ENCODE assay signal across 22 cellular contexts in genomic region chr19:8089664-8090601, GRCh38. TPM values are rescaled to one million over a fixed set of nuclear protein-coding genes. Genes with fewer than 3 reads are reported as not detected.
"Had no signal": no experiment of that assay in that cellular context is flagged by ENCODE, and none has a peak within 500 bp of the region (broad histone marks: within the 10 kb centered on the region; RNA-seq: fewer than 3 reads in every experiment).

No MANE protein-coding gene starts in this region.

- DNase-seq: activated CD4-positive, alpha-beta memory T cell treated with anti-CD3 and anti-CD28 coated beads, Interleukin-2, amount 10 ng/mL, durations not matched to agents 7 days and 5 days; activated CD4-positive, alpha-beta T cell treated with anti-CD3 and anti-CD28 coated beads for 4 hours; activated CD4-positive, CD25-positive, alpha-beta regulatory T cell; activated gamma-delta T cell; activated T-cell treated with anti-CD3 and anti-CD28 coated beads, Interleukin-2, amount 50 U/mL, for 72 hours; anterior cingulate cortex; body of pancreas; dermis blood vessel endothelial cell; effector CD8-positive, alpha-beta T cell; foreskin keratinocyte; kidney; pancreas; small intestine; stimulated activated CD4-positive, alpha-beta T cell treated with anti-CD3 and anti-CD28 coated beads, Interleukin-2, amount 100 ng/mL, for 24 hours; SW 1271; T-helper 17 cell had no signal

- H3K9me3 Mint-ChIP-seq: activated naive CD4-positive, alpha-beta T cell treated with anti-CD3 and anti-CD28 coated beads, Interleukin-2, amount 50 U/mL, for 24 hours had no signal

- H3K27me3 Mint-ChIP-seq: activated CD4-positive, alpha-beta memory T cell treated with anti-CD3 and anti-CD28 coated beads, Interleukin-2, amount 10 ng/mL, durations not matched to agents 7 days and 5 days; T-helper 17 cell had no signal

- H3K27ac ChIP-seq: body of pancreas, foreskin keratinocyte, pancreas had no signal

- H3K36me3 ChIP-seq: pancreas had no signal

- ATAC-seq: activated T-cell treated with anti-CD3 and anti-CD28 coated beads, Interleukin-2, amount 50 U/mL, for 72 hours; body of pancreas; foreskin keratinocyte; naive thymus-derived CD8-positive, alpha-beta T cell; pancreas; sciatic nerve; stimulated activated memory B cell treated with anti-CD40 and anti-IgM and Interleukin-4, amounts not matched to agents 10 μg/mL and 1 μg/mL and 100 μg/mL, for 72 hours; T-helper 17 cell had no signal

- H3K4me1 ChIP-seq: body of pancreas, foreskin keratinocyte, pancreas had no signal

- H3K27ac Mint-ChIP-seq: activated CD4-positive, alpha-beta memory T cell treated with anti-CD3 and anti-CD28 coated beads, Interleukin-2, amount 10 ng/mL, durations not matched to agents 7 days and 5 days; activated naive CD4-positive, alpha-beta T cell treated with anti-CD3 and anti-CD28 coated beads, Interleukin-2, amount 50 U/mL, for 24 hours; activated T-cell treated with anti-CD3 and anti-CD28 coated beads, Interleukin-2, amount 50 U/mL, for 72 hours; naive thymus-derived CD8-positive, alpha-beta T cell; stimulated activated memory B cell treated with anti-CD40 and anti-IgM and Interleukin-4, amounts not matched to agents 10 μg/mL and 1 μg/mL and 100 μg/mL, for 72 hours; T-helper 17 cell had no signal

- H3K36me3 Mint-ChIP-seq: activated naive CD4-positive, alpha-beta T cell treated with anti-CD3 and anti-CD28 coated beads, Interleukin-2, amount 50 U/mL, for 24 hours; stimulated activated memory B cell treated with anti-CD40 and anti-IgM and Interleukin-4, amounts not matched to agents 10 μg/mL and 1 μg/mL and 100 μg/mL, for 72 hours had no signal

- H3K4me3 Mint-ChIP-seq: activated CD4-positive, alpha-beta memory T cell treated with anti-CD3 and anti-CD28 coated beads, Interleukin-2, amount 10 ng/mL, durations not matched to agents 7 days and 5 days; activated naive CD4-positive, alpha-beta T cell treated with anti-CD3 and anti-CD28 coated beads, Interleukin-2, amount 50 U/mL, for 24 hours; activated T-cell treated with anti-CD3 and anti-CD28 coated beads, Interleukin-2, amount 50 U/mL, for 72 hours; naive thymus-derived CD8-positive, alpha-beta T cell; stimulated activated memory B cell treated with anti-CD40 and anti-IgM and Interleukin-4, amounts not matched to agents 10 μg/mL and 1 μg/mL and 100 μg/mL, for 72 hours; T-helper 17 cell had no signal

- H3K9me3 ChIP-seq: body of pancreas, pancreas had no signal

- H3K4me3 ChIP-seq: body of pancreas, lung, pancreas had no signal

- FAIRE-seq: kidney, pancreas, small intestine had no signal

- H3K4me1 Mint-ChIP-seq: activated CD4-positive, alpha-beta memory T cell treated with anti-CD3 and anti-CD28 coated beads, Interleukin-2, amount 10 ng/mL, durations not matched to agents 7 days and 5 days; activated naive CD4-positive, alpha-beta T cell treated with anti-CD3 and anti-CD28 coated beads, Interleukin-2, amount 50 U/mL, for 24 hours; stimulated activated memory B cell treated with anti-CD40 and anti-IgM and Interleukin-4, amounts not matched to agents 10 μg/mL and 1 μg/mL and 100 μg/mL, for 72 hours; T-helper 17 cell had no signal

- H3K27me3 ChIP-seq: body of pancreas, foreskin keratinocyte, pancreas had no signal

RNA-seq across cellular contexts. Expression of gene CCL25, which starts 37.4 kb away (rescaled TPM):
- total RNA-seq: activated CD4-positive, alpha-beta memory T cell treated with anti-CD3 and anti-CD28 coated beads, Interleukin-2, amount 10 ng/mL, durations not matched to agents 7 days and 5 days; body of pancreas; cardiac septum; dermis blood vessel endothelial cell; foreskin keratinocyte; kidney; lung; naive thymus-derived CD8-positive, alpha-beta T cell; pancreas; sciatic nerve; T-helper 17 cell had no signal
- polyA plus RNA-seq: foreskin keratinocyte, lung had no signal

RNA-seq across cellular contexts. Expression of gene FBN3, which starts 59.5 kb away (rescaled TPM):
- total RNA-seq: activated CD4-positive, alpha-beta memory T cell treated with anti-CD3 and anti-CD28 coated beads, Interleukin-2, amount 10 ng/mL, durations not matched to agents 7 days and 5 days; activated T-cell treated with anti-CD3 and anti-CD28 coated beads, Interleukin-2, amount 50 U/mL, for 72 hours; cardiac septum; dermis blood vessel endothelial cell; foreskin keratinocyte; naive thymus-derived CD8-positive, alpha-beta T cell; T-helper 17 cell had no signal
- polyA plus RNA-seq: foreskin keratinocyte; naive thymus-derived CD8-positive, alpha-beta T cell had no signal
